Comparison of ENCODE assay signal across 10 cellular contexts in the genomic region with DNA sequence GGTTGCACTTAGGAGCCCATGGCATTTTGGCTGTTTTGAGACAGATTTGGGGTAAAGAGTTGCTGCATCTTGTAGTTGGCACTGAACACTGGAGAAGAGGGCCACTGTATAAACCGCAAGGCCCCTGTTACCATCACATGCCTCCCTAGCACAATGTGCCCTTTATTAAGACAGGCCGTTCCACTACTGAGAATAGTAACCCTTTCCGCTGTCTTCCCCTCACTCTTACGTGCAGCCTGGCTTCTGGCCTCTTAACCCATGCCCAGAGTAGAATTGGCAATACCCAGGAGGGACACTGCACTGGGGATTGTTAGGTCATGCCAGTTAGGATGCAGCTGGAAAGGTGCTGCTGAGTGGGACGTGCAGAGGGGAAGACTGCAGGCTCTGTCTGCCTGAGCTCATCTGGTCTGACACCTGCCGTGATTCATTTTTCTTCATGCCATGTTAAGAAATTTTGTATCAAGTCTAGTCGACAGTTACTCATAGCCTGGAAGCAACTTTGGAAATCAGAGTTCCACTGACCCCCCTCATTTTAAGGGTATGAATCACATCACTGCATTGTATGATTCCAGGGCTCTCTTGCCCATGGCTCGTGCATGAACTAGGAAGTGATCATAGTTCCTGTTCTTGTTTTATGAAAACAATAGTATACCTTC.
DNase-seq lines count a peak whose midpoint lies in the region; ATAC-seq and TF ChIP-seq lines count a peak whose summit lies in the region.
"Had no signal": no experiment of that assay in that cellular context is flagged by ENCODE, and none has a peak within 500 bp of the region (broad histone marks: within the 10 kb centered on the region; RNA-seq: fewer than 3 reads in every experiment).

No MANE protein-coding gene starts in this region.

- peak overlapping the region; percentile 99 for H3K27ac Mint-ChIP-seq in neural crest cell (ENCODE audit: unreplicated experiment)
- no peak overlapping the region for H3K27ac Mint-ChIP-seq in glutamatergic neuron (ENCODE audit: unreplicated experiment)
- no peak overlapping the region for H3K27ac Mint-ChIP-seq in activated T-helper 1 cell treated with anti-CD3 and anti-CD28 coated beads, Interleukin-12 subunit alpha, Interleukin-12 subunit beta, Interleukin-2, Interleukin-4 antibody, amounts not matched to agents 30 ng/mL and 10 ng/mL and 1 ng/mL, durations not matched to agents 14 hours and 24 hours and 36 hours
- H3K27ac Mint-ChIP-seq: activated naive CD8-positive, alpha-beta T cell treated with anti-CD3 and anti-CD28 coated beads, Interleukin-2, amount 10 ng/mL, durations not matched to agents 7 days and 5 days had no signal

- no peak for TF ChIP-seq CTCF in fibroblast of mammary gland (conservative IDR thresholded peaks at IDR 0.05; ENCODE audit: control insufficient read depth, insufficient read depth, low read depth, low read length)
- no peak for TF ChIP-seq CTCF in neural crest cell (conservative IDR thresholded peaks at IDR 0.05)
- no peak for TF ChIP-seq CTCF in glutamatergic neuron (IDR thresholded peaks at IDR 0.05; ENCODE audit: partially characterized antibody, unreplicated experiment)
- no peak for TF ChIP-seq CTCF in GM10266 (IDR thresholded peaks at IDR 0.05; ENCODE audit: control insufficient read depth, insufficient read depth, low read depth, missing control alignments)

- H3K27me3 Mint-ChIP-seq in neural crest cell (ENCODE audit: low read depth) (no peaks in the 10 kb centered on the region), glutamatergic neuron (ENCODE audit: unreplicated experiment) (peaks cover 2% of the 10 kb centered on the region)
- H3K27me3 Mint-ChIP-seq in activated T-helper 1 cell treated with anti-CD3 and anti-CD28 coated beads, Interleukin-12 subunit alpha, Interleukin-12 subunit beta, Interleukin-2, Interleukin-4 antibody, amounts not matched to agents 30 ng/mL and 10 ng/mL and 1 ng/mL, durations not matched to agents 14 hours and 24 hours and 36 hours (ENCODE audit: insufficient read depth): peaks cover 9% of the 10 kb centered on the region

- in situ Hi-C loops in SK-MEL-5 (cut with HindIII; ENCODE audit: low pct_unique_long_range_greater_than_20kb, low sequenced_read_pairs): no loop called here

- H3K4me3 Mint-ChIP-seq in neural crest cell: peak overlapping the region; percentile 79
- no peak overlapping the region for H3K4me3 Mint-ChIP-seq in glutamatergic neuron (ENCODE audit: unreplicated experiment)
- H3K4me3 Mint-ChIP-seq in activated T-helper 1 cell treated with anti-CD3 and anti-CD28 coated beads, Interleukin-12 subunit alpha, Interleukin-12 subunit beta, Interleukin-2, Interleukin-4 antibody, amounts not matched to agents 30 ng/mL and 10 ng/mL and 1 ng/mL, durations not matched to agents 14 hours and 24 hours and 36 hours: no peak overlapping the region
- H3K4me3 Mint-ChIP-seq: activated naive CD8-positive, alpha-beta T cell treated with anti-CD3 and anti-CD28 coated beads, Interleukin-2, amount 10 ng/mL, durations not matched to agents 7 days and 5 days had no signal

- DNase-seq in A172 (ENCODE audit: low spot score) (peak; percentile 79), SK-MEL-5 (ENCODE audit: low read depth, low spot score) (peak; percentile 98), fibroblast of mammary gland (ENCODE audit: low read depth) (peak; percentile 92), neural crest cell (ENCODE audit: low read depth, low spot score) (no peak), glutamatergic neuron (no peak), GM10266 (ENCODE audit: extremely low spot score) (no peak)
- no peak for DNase-seq in activated T-helper 1 cell treated with anti-CD3 and anti-CD28 coated beads, Interleukin-12 subunit alpha, Interleukin-12 subunit beta, Interleukin-2, Interleukin-4 antibody, amounts not matched to agents 30 ng/mL and 10 ng/mL and 1 ng/mL, durations not matched to agents 14 hours and 24 hours and 36 hours (ENCODE audit: low spot score)
- DNase-seq: activated naive CD8-positive, alpha-beta T cell treated with anti-CD3 and anti-CD28 coated beads, Interleukin-2, amount 10 ng/mL, durations not matched to agents 7 days and 5 days; NCI-H1417 treated with DMSO at 0.1 percent for 48 hours had no signal

- no peaks in the 10 kb centered on the region for H3K36me3 Mint-ChIP-seq in neural crest cell (ENCODE audit: low read depth)
- no peaks in the 10 kb centered on the region for H3K36me3 Mint-ChIP-seq in glutamatergic neuron (ENCODE audit: unreplicated experiment)
- H3K36me3 Mint-ChIP-seq in activated T-helper 1 cell treated with anti-CD3 and anti-CD28 coated beads, Interleukin-12 subunit alpha, Interleukin-12 subunit beta, Interleukin-2, Interleukin-4 antibody, amounts not matched to agents 30 ng/mL and 10 ng/mL and 1 ng/mL, durations not matched to agents 14 hours and 24 hours and 36 hours (ENCODE audit: low read depth): no peaks in the 10 kb centered on the region
- H3K36me3 Mint-ChIP-seq: activated naive CD8-positive, alpha-beta T cell treated with anti-CD3 and anti-CD28 coated beads, Interleukin-2, amount 10 ng/mL, durations not matched to agents 7 days and 5 days had no signal

- H3K4me3 ChIP-seq in fibroblast of mammary gland (ENCODE audit: control insufficient read depth, low read depth, low read length): peak overlapping the region; percentile 10

- intact Hi-C loops in activated T-helper 1 cell treated with anti-CD3 and anti-CD28 coated beads, Interleukin-12 subunit alpha, Interleukin-12 subunit beta, Interleukin-2, Interleukin-4 antibody, amounts not matched to agents 30 ng/mL and 10 ng/mL and 1 ng/mL, durations not matched to agents 14 hours and 24 hours and 36 hours (cut with micrococcal nuclease): no loop called here

- no peaks in the 10 kb centered on the region for H3K9me3 Mint-ChIP-seq in neural crest cell
- H3K9me3 Mint-ChIP-seq in glutamatergic neuron (ENCODE audit: unreplicated experiment): no peaks in the 10 kb centered on the region
- H3K9me3 Mint-ChIP-seq in activated T-helper 1 cell treated with anti-CD3 and anti-CD28 coated beads, Interleukin-12 subunit alpha, Interleukin-12 subunit beta, Interleukin-2, Interleukin-4 antibody, amounts not matched to agents 30 ng/mL and 10 ng/mL and 1 ng/mL, durations not matched to agents 14 hours and 24 hours and 36 hours: no peaks in the 10 kb centered on the region
- H3K9me3 Mint-ChIP-seq: activated naive CD8-positive, alpha-beta T cell treated with anti-CD3 and anti-CD28 coated beads, Interleukin-2, amount 10 ng/mL, durations not matched to agents 7 days and 5 days had no signal

- ATAC-seq in GM18873 (IDR thresholded peaks at IDR 0.05; ENCODE audit: low FRiP score, unreplicated experiment): no peak

- H3K4me1 Mint-ChIP-seq in neural crest cell (peaks cover 63% of the 10 kb centered on the region), glutamatergic neuron (ENCODE audit: low read depth, unreplicated experiment) (peaks cover 21% of the 10 kb centered on the region)
- H3K4me1 Mint-ChIP-seq in activated T-helper 1 cell treated with anti-CD3 and anti-CD28 coated beads, Interleukin-12 subunit alpha, Interleukin-12 subunit beta, Interleukin-2, Interleukin-4 antibody, amounts not matched to agents 30 ng/mL and 10 ng/mL and 1 ng/mL, durations not matched to agents 14 hours and 24 hours and 36 hours (ENCODE audit: low read depth): no peaks in the 10 kb centered on the region

Comparison
In these comparisons a context has a peak if more than half of its experiments do, and no peak if none do; other contexts are left out.
1. DNase-seq: peak in A172 (single experiment), SK-MEL-5 (single experiment) and fibroblast of mammary gland (single experiment); none in neural crest cell (single experiment), glutamatergic neuron (single experiment), GM10266 (single experiment) and activated T-helper 1 cell treated with anti-CD3 and anti-CD28 coated beads, Interleukin-12 subunit alpha, Interleukin-12 subunit beta, Interleukin-2, Interleukin-4 antibody, amounts not matched to agents 30 ng/mL and 10 ng/mL and 1 ng/mL, durations not matched to agents 14 hours and 24 hours and 36 hours (single experiment).